ENCODE assay signal across 9 cellular contexts in genomic region chr15:99425666-99426301, GRCh38.
A peak's percentile ranks its signal among the peaks of the same experiment; 100 is the strongest.
DNase-seq lines count a peak whose midpoint lies in the region; ATAC-seq and TF ChIP-seq lines count a peak whose summit lies in the region.
"Had no signal": no experiment of that assay in that cellular context is flagged by ENCODE, and none has a peak within 500 bp of the region (broad histone marks: within the 10 kb centered on the region; RNA-seq: fewer than 3 reads in every experiment).

No MANE protein-coding gene starts in this region.

- TF ChIP-seq CTCF in spleen (IDR thresholded peaks at IDR 0.05 in 8 of 11, conservative IDR thresholded peaks at IDR 0.05 in 3 of 11): no peak
- no peak for TF ChIP-seq CTCF in GM10248 (IDR thresholded peaks at IDR 0.05; ENCODE audit: control extremely low read depth, extremely low read depth, low read depth, missing control alignments)
- TF ChIP-seq CTCF in testis (IDR thresholded peaks at IDR 0.05): no peak

- H3K9ac ChIP-seq in HUES6 (ENCODE audit: low read length): peak overlapping the region; percentile 30

- H3K4me3 ChIP-seq in HUES6 (ENCODE audit: low read depth, low read length): no peak overlapping the region
- H3K4me3 ChIP-seq in spleen: no peak overlapping the region
- H3K4me3 ChIP-seq in testis: no peak overlapping the region

- CTCF ChIA-PET in GM10248 (lab: Yijun Ruan, JAX): interaction anchor here (1.1 kb wide), 1 partner anchor 279 kb away, joined by 3 read pairs; no protein-coding TSS in a partner anchor

- no peak overlapping the region for H3K27ac ChIP-seq in HUES6 (ENCODE audit: low read depth, low read length)
- H3K27ac ChIP-seq in spleen: peak overlapping the region in 5 of 8 donors; percentile 3 to 70 (median 63)
- H3K27ac ChIP-seq in testis: peak overlapping the region in 1 of 2 donors; percentile 58

- peak; percentile 13 for DNase-seq in activated CD8-positive, alpha-beta memory T cell treated with anti-CD3 and anti-CD28 coated beads, Interleukin-2, amount 50 U/mL, for 4 hours
- DNase-seq in left cardiac atrium (peak; percentile 70), spleen (peak; percentile 59), NCI-H1436 (lab: John Stamatoyannopoulos, UW) (no peak), amygdala (lab: John Stamatoyannopoulos, UW) (no peak), GM10248 (ENCODE audit: extremely low spot score) (no peak), testis (no peak)
- DNase-seq: NCI-H2029 had no signal

- POLR2A ChIA-PET in GM10248 (lab: Yijun Ruan, JAX): no interaction called here

- intact Hi-C loops in left cardiac atrium (cut with DNase I): no loop called here
- intact Hi-C loops in spleen (cut with DNase I; ENCODE audit: low total_unique reads): no loop called here
- intact Hi-C loops in testis (cut with DNase I; ENCODE audit: low total_unique reads): no loop called here

- H3K9me3 ChIP-seq in HUES6 (ENCODE audit: control insufficient read depth, insufficient read depth, low read depth, low read length) (no peaks in the 10 kb centered on the region), spleen (peaks cover 0 to 3% (median 0%) of the 10 kb centered on the region in 8 donors), testis (no peaks in the 10 kb centered on the region)

- peaks cover 8% of the 10 kb centered on the region; the same call in 1 of the 2 replicates for H3K4me1 ChIP-seq in HUES6 (ENCODE audit: control insufficient read depth, insufficient read depth, low read length)
- peaks cover 0 to 22% (median 17%) of the 10 kb centered on the region in 6 donors for H3K4me1 ChIP-seq in spleen
- no peaks in the 10 kb centered on the region for H3K4me1 ChIP-seq in testis

- H3K27me3 ChIP-seq in HUES6 (ENCODE audit: control insufficient read depth, insufficient read depth, low read length) (no peaks in the 10 kb centered on the region), spleen (replicated peaks in 1 of 7) (no peaks in the 10 kb centered on the region), testis (no peaks in the 10 kb centered on the region)

- H3K36me3 ChIP-seq in HUES6 (ENCODE audit: control insufficient read depth, insufficient read depth, low read length) (no peaks in the 10 kb centered on the region), spleen (no peaks in the 10 kb centered on the region), testis (ENCODE audit: low read depth, missing control alignments) (no peaks in the 10 kb centered on the region)

- 70 to 80% (median 75%) methylated on average over 16 to 19 of the region's 19 CpGs for WGBS in spleen, 5 donors
- WGBS in testis, 2 donors: 80 to 91% methylated on average over 8 to 19 of the region's 19 CpGs

- TF ChIP-seq POLR2A in spleen (IDR thresholded peaks at IDR 0.05) (no peak), testis (IDR thresholded peaks at IDR 0.05) (no peak)

- peak; percentile 45 to 57 for ATAC-seq in left cardiac atrium

Comparison
In these comparisons a context has a peak if more than half of its experiments do, and no peak if none do; other contexts are left out.
1. DNase-seq: peak in activated CD8-positive, alpha-beta memory T cell treated with anti-CD3 and anti-CD28 coated beads, Interleukin-2, amount 50 U/mL, for 4 hours (single experiment), left cardiac atrium (single experiment) and spleen (single experiment); none in NCI-H1436 (single experiment), amygdala (0 of 56), GM10248 (single experiment) and testis (single experiment).